1 cellular context compared by ENCODE assay signal in genomic region chr17:42980274-42980765, GRCh38.
TF ChIP-seq lines count a peak whose summit lies in the region.

TSS of gene RUNDC1 (plus strand) at chr17:42980565. CDS start at chr17:42980577, 12 bp downstream.

TF ChIP-seq in HepG2, 621 proteins besides CTCF, POLR2A, EP300 and RAD21 (continued from another document):
- TF ChIP-seq ZNF253 (CRISPR knock-in tag; IDR thresholded peaks at IDR 0.05; ENCODE audit: borderline replicate concordance) (no peak), SNAPC4 (CRISPR knock-in tag; IDR thresholded peaks at IDR 0.05) (no peak; the same call in 1 of the 2 replicates), TBX3 (IDR thresholded peaks at IDR 0.05; ENCODE audit: borderline replicate concordance) (no peak), SNAI1 (CRISPR knock-in tag; IDR thresholded peaks at IDR 0.05; ENCODE audit: borderline replicate concordance) (no peak), NCOA5 (CRISPR knock-in tag; IDR thresholded peaks at IDR 0.05) (no peak), MTF2 (CRISPR knock-in tag; IDR thresholded peaks at IDR 0.05; ENCODE audit: borderline replicate concordance) (peak; percentile 96), CBX2 (IDR thresholded peaks at IDR 0.05; ENCODE audit: low read depth, low read length) (no peak), CBX2 (CRISPR knock-in tag; IDR thresholded peaks at IDR 0.05; ENCODE audit: low read depth) (no peak), REXO4 (CRISPR knock-in tag; IDR thresholded peaks at IDR 0.05; ENCODE audit: borderline replicate concordance) (no peak), MAFG (CRISPR knock-in tag; IDR thresholded peaks at IDR 0.05) (no peak), SIX4 (CRISPR knock-in tag; IDR thresholded peaks at IDR 0.05) (no peak), ZFYVE20 (CRISPR knock-in tag; IDR thresholded peaks at IDR 0.05; ENCODE audit: borderline replicate concordance, low read depth) (no peak), NFATC3 (CRISPR knock-in tag; IDR thresholded peaks at IDR 0.05) (no peak), SKI (IDR thresholded peaks at IDR 0.05; ENCODE audit: partially characterized antibody) (peak; percentile 63), ZNF83 (CRISPR knock-in tag; IDR thresholded peaks at IDR 0.05; ENCODE audit: borderline replicate concordance) (no peak), ZSCAN31 (CRISPR knock-in tag; IDR thresholded peaks at IDR 0.05; ENCODE audit: low read depth) (no peak; the same call in 1 of the 2 replicates), PHF20 (CRISPR knock-in tag; IDR thresholded peaks at IDR 0.05) (no peak), MAFK (conservative IDR thresholded peaks at IDR 0.05 in 1 of 2, IDR thresholded peaks at IDR 0.05 in 1 of 2; ENCODE audit: low read length in 2 of 2) (no peak), ZNF282 (IDR thresholded peaks at IDR 0.05; ENCODE audit: partially characterized antibody) (no peak), MED8 (CRISPR knock-in tag; IDR thresholded peaks at IDR 0.05; ENCODE audit: insufficient replicate concordance) (no peak), PRDM10 (CRISPR knock-in tag; IDR thresholded peaks at IDR 0.05; ENCODE audit: low read depth) (peak; percentile 17; the same call in 1 of the 2 replicates), IRX3 (CRISPR knock-in tag; IDR thresholded peaks at IDR 0.05; ENCODE audit: borderline replicate concordance, low read depth) (no peak), ZNF607 (CRISPR knock-in tag; IDR thresholded peaks at IDR 0.05; ENCODE audit: borderline replicate concordance) (no peak; the same call in 1 of the 2 replicates), PHB2 (IDR thresholded peaks at IDR 0.05; ENCODE audit: partially characterized antibody) (no peak), ZNF558 (CRISPR knock-in tag; IDR thresholded peaks at IDR 0.05; ENCODE audit: borderline replicate concordance) (no peak), TRIM22 (IDR thresholded peaks at IDR 0.05) (no peak), RBAK (CRISPR knock-in tag; IDR thresholded peaks at IDR 0.05) (no peak), ZNF382 (CRISPR knock-in tag; IDR thresholded peaks at IDR 0.05; ENCODE audit: borderline replicate concordance) (no peak), TCF7 (IDR thresholded peaks at IDR 0.05; ENCODE audit: low read depth) (no peak), ZNF790 (CRISPR knock-in tag; IDR thresholded peaks at IDR 0.05; ENCODE audit: borderline replicate concordance) (no peak), PATZ1 (CRISPR knock-in tag; IDR thresholded peaks at IDR 0.05) (peak; percentile 35), PRPF4 (IDR thresholded peaks at IDR 0.05; ENCODE audit: low read depth, low read length, poor library complexity, severe bottlenecking) (no peak), ZNF251 (CRISPR knock-in tag; IDR thresholded peaks at IDR 0.05) (no peak), ZNF234 (CRISPR knock-in tag; conservative IDR thresholded peaks at IDR 0.05) (no peak), NRL (CRISPR knock-in tag; IDR thresholded peaks at IDR 0.05; ENCODE audit: borderline replicate concordance) (no peak), ZNF549 (CRISPR knock-in tag; IDR thresholded peaks at IDR 0.05) (no peak), IKZF1 (IDR thresholded peaks at IDR 0.05) (no peak), ZNF337 (CRISPR knock-in tag; IDR thresholded peaks at IDR 0.05; ENCODE audit: borderline replicate concordance, low read depth) (no peak), GATAD2A (CRISPR knock-in tag; IDR thresholded peaks at IDR 0.05) (no peak), NR2F2 (IDR thresholded peaks at IDR 0.05; ENCODE audit: borderline replicate concordance, low read depth) (peak; percentile 7; the same call in 1 of the 2 replicates), ARID2 (CRISPR knock-in tag; IDR thresholded peaks at IDR 0.05; ENCODE audit: borderline replicate concordance) (no peak), MXD3 (CRISPR knock-in tag; IDR thresholded peaks at IDR 0.05) (no peak; the same call in 1 of the 2 replicates), POLR2AphosphoS5 (IDR thresholded peaks at IDR 0.05; ENCODE audit: low read depth, low read length) (peak; percentile 54; the same call in 1 of the 2 replicates), NCOA1 (CRISPR knock-in tag; IDR thresholded peaks at IDR 0.05) (peak; percentile 64; the same call in 1 of the 2 replicates)
TF ChIP-seq in HepG2: peak in this region for 168.
